Comparison of ENCODE assay signal across 7 cellular contexts in genomic region chr19:37683520-37683919, GRCh38. TPM values are rescaled to one million over a fixed set of nuclear protein-coding genes. Genes with fewer than 3 reads are reported as not detected.
"Had no signal": no experiment of that assay in that cellular context is flagged by ENCODE, and none has a peak within 500 bp of the region (broad histone marks: within the 10 kb centered on the region; RNA-seq: fewer than 3 reads in every experiment).

No MANE protein-coding gene starts in this region.

- DNase-seq: IMR-90, KBM-7, KG1 had no signal

- H3K9ac ChIP-seq: KMS-11 had no signal

- FAIRE-seq: HTR-8/SVneo had no signal

- H3K27ac ChIP-seq: HL-60, KMS-11 had no signal

- H3K4me2 ChIP-seq: KMS-11 had no signal

RNA-seq across cellular contexts. Expression of gene ZFP30, which starts 28.3 kb away (rescaled TPM):
- total RNA-seq: HT-29 had no signal
